ENCODE assay signal across 8 cellular contexts in genomic region chr7:95840953-95841950, GRCh38.
DNase-seq lines count a peak whose midpoint lies in the region; ATAC-seq, FAIRE-seq and TF ChIP-seq lines count a peak whose summit lies in the region.

No MANE protein-coding gene starts in this region.

- CTCF ChIA-PET in H1 (lab: Charles Lee; ENCODE audit: partially characterized antibody): interaction anchor here (0.6 to 9.0 kb wide), 57 partner anchors 11 to 1473 kb away, joined by 3 to 174 read pairs (median 4); partner anchors contain the start of gene DYNC1I1

- no peak overlapping the region for H3K14ac ChIP-seq in H1 (ENCODE audit: insufficient read length)

- H3K23me2 ChIP-seq in H1 (ENCODE audit: low read depth, low read length): no peaks in the 10 kb centered on the region

- POLR2A ChIA-PET in H1 (lab: Charles Lee; ENCODE audit: partially characterized antibody): interaction anchor here (1.4 to 2.3 kb wide), 3 partner anchors 11 to 15 kb away, joined by 5 to 8 read pairs (median 5); no protein-coding TSS in a partner anchor

- H3K79me2 ChIP-seq in KMS-11 (ENCODE audit: insufficient read depth, low read depth) (no peaks in the 10 kb centered on the region), H1 (ENCODE audit: control insufficient read depth in 1 of 2, insufficient read depth in 2 of 2, low read length in 2 of 2) (no peaks in the 10 kb centered on the region)

- no peak overlapping the region for H3K23ac ChIP-seq in H1 (ENCODE audit: insufficient read length)

- 76% methylated on average over 4 of the region's 4 CpGs; no CpG with 5 or more reads in 1 of the 2 experiments for WGBS in H1 (ENCODE audit: extremely low coverage in 1 of 2, insufficient coverage in 1 of 2, insufficient read length in 1 of 2, insufficient replicate concordance in 2 of 2, low coverage in 1 of 2, low lambda C conversion rate in 2 of 2, missing lambda C conversion rate in 1 of 2), 2 experiments

- H4K20me1 ChIP-seq in KMS-11 (ENCODE audit: insufficient read depth) (no peaks in the 10 kb centered on the region), H1 (replicated peaks in 1 of 2; ENCODE audit: control insufficient read depth in 1 of 2, insufficient read depth in 2 of 2, low read length in 2 of 2) (no peaks in the 10 kb centered on the region)

- H3K27me3 ChIP-seq in KMS-11 (ENCODE audit: insufficient read depth, low read depth) (no peaks in the 10 kb centered on the region), H1 (replicated peaks in 1 of 4; ENCODE audit: control insufficient read depth in 3 of 4, extremely low read depth in 1 of 4, insufficient read depth in 3 of 4, low read length in 3 of 4) (no peaks in the 10 kb centered on the region)

- H3K4me1 ChIP-seq in KMS-11 (ENCODE audit: low read depth, poor library complexity, severe bottlenecking) (peaks cover 38% of the 10 kb centered on the region), H1 (replicated peaks in 1 of 4; ENCODE audit: control insufficient read depth in 3 of 4, insufficient read depth in 4 of 4, low read length in 3 of 4) (peaks cover 0 to 9% (median 0%) of the 10 kb centered on the region in 4 experiments; a peak in 3 of 7 replicates)

- no peak overlapping the region for H2BK20ac ChIP-seq in H1 (ENCODE audit: low read length)

- H4K91ac ChIP-seq in H1 (replicated peaks; ENCODE audit: insufficient read length, low read length): no peak overlapping the region

- no peak overlapping the region for H3K56ac ChIP-seq in H1 (replicated peaks; ENCODE audit: insufficient read length, low read depth, low read length)

- H2BK5ac ChIP-seq in H1 (ENCODE audit: low read depth, low read length): peak overlapping the region; percentile 9; the same call in 1 of the 2 replicates

- DNase-seq in GM12891 (ENCODE audit: insufficient read length, low spot score): peak; percentile 5
- no peak for DNase-seq in H1 (ENCODE audit: low read depth in 1 of 2, low spot score in 2 of 2)
- DNase-seq in activated CD4-positive, alpha-beta T cell treated with anti-CD3 and anti-CD28 coated beads for 4 hours: no peak
- DNase-seq in head of caudate nucleus: no peak
- no peak for DNase-seq in HuH-7.5 (ENCODE audit: low spot score)
- no peak for DNase-seq in left ventricle myocardium superior

- no peak overlapping the region for H2BK15ac ChIP-seq in H1 (ENCODE audit: low read length)

- H4K8ac ChIP-seq in H1 (ENCODE audit: extremely low read depth, insufficient read depth, low read length): no peak overlapping the region; the same call in 1 of the 2 replicates

- TF ChIP-seq EP300 in H1 (IDR thresholded peaks at IDR 0.05; ENCODE audit: borderline replicate concordance in 1 of 2, low read depth in 2 of 2, low read length in 2 of 2): no peak

- TF ChIP-seq RAD21 in H1 (IDR thresholded peaks at IDR 0.05 in 1 of 2, conservative IDR thresholded peaks at IDR 0.05 in 1 of 2; ENCODE audit: low read depth in 2 of 2, low read length in 2 of 2): peak in 1 of 2 experiments; percentile 40; a peak in 1 of 4 replicates

- no peak overlapping the region for H3K4ac ChIP-seq in H1 (replicated peaks; ENCODE audit: insufficient read length, low read depth, low read length)

- H2AFZ ChIP-seq in KMS-11 (ENCODE audit: low read depth): no peak overlapping the region
- H2AFZ ChIP-seq in H1 (ENCODE audit: low read length): peak overlapping the region; percentile 72

- no peak overlapping the region for H2BK12ac ChIP-seq in H1 (ENCODE audit: low read depth, low read length)

- FAIRE-seq in GM12891 (lab: Jason Lieb, UNC) (no peak), H1 (lab: Jason Lieb, UNC) (peak; percentile 84)

- no peak overlapping the region for H2AK5ac ChIP-seq in H1 (ENCODE audit: low read depth, low read length)

- H3K4me3 ChIP-seq in KMS-11 (IDR thresholded peaks at IDR 0.05; ENCODE audit: insufficient read depth, low read depth, low read length) (no peak overlapping the region), H1 (ENCODE audit: extremely low read depth in 1 of 4, insufficient read depth in 2 of 4, low read depth in 3 of 4, low read length in 4 of 4) (no peak overlapping the region; a peak in 1 of 8 replicates)

- no peaks in the 10 kb centered on the region for H3K79me1 ChIP-seq in H1 (ENCODE audit: low read depth, low read length)

- intact Hi-C loops in head of caudate nucleus (cut with DNase I) (no loop called here), left ventricle myocardium superior (cut with micrococcal nuclease) (no loop called here)

- H3K18ac ChIP-seq in H1 (ENCODE audit: extremely low read depth, low read length): no peak overlapping the region

- H3K27ac ChIP-seq in KMS-11 (no peak overlapping the region), H1 (ENCODE audit: low read depth, low read length) (no peak overlapping the region)

- TF ChIP-seq CTCF in KMS-11 (conservative IDR thresholded peaks at IDR 0.05; ENCODE audit: low read depth, low read length) (peak; percentile 64), H1 (IDR thresholded peaks at IDR 0.05; ENCODE audit: control extremely low read depth in 1 of 3, insufficient read depth in 1 of 3, low read depth in 1 of 3, low read length in 3 of 3) (peak in 2 of 3 experiments; percentile 58 to 67; a peak in 3 of 4 replicates)

- H3K4me2 ChIP-seq in KMS-11: no peak overlapping the region
- no peak overlapping the region for H3K4me2 ChIP-seq in H1 (ENCODE audit: insufficient read depth in 1 of 2, low read depth in 2 of 2, low read length in 2 of 2)

- H4K5ac ChIP-seq in H1 (ENCODE audit: insufficient read length, low read depth, low read length): no peak overlapping the region

- H3K9me3 ChIP-seq in H1 (ENCODE audit: insufficient read depth in 2 of 2, low read depth in 1 of 2, low read length in 1 of 2): no peaks in the 10 kb centered on the region; a peak in 1 of 4 replicates

- no peak overlapping the region for H2BK120ac ChIP-seq in H1 (replicated peaks; ENCODE audit: low read depth, low read length)

- TF ChIP-seq POLR2A in GM12891 (IDR thresholded peaks at IDR 0.05; ENCODE audit: low read depth, low read length) (no peak), H1 (IDR thresholded peaks at IDR 0.05; ENCODE audit: control extremely low read depth in 1 of 2, low read depth in 2 of 2, low read length in 2 of 2) (no peak)

- no peak overlapping the region for H3K9ac ChIP-seq in KMS-11
- no peak overlapping the region for H3K9ac ChIP-seq in H1 (replicated peaks in 1 of 4; ENCODE audit: extremely low read depth in 1 of 4, low read depth in 3 of 4, low read length in 3 of 4)

- peak; percentile 89 for ATAC-seq in GM21717 (IDR thresholded peaks at IDR 0.05; ENCODE audit: unreplicated experiment)
- ATAC-seq in left ventricle myocardium superior: no peak

- no peaks in the 10 kb centered on the region for H3K36me3 ChIP-seq in KMS-11 (ENCODE audit: insufficient read depth)
- H3K36me3 ChIP-seq in H1 (ENCODE audit: control insufficient read depth in 2 of 4, insufficient read depth in 4 of 4, low read length in 3 of 4): no peaks in the 10 kb centered on the region

TF ChIP-seq in GM12891, 5 proteins besides CTCF, POLR2A, EP300 and RAD21:
- TF ChIP-seq TAF1 (IDR thresholded peaks at IDR 0.05; ENCODE audit: low read depth, low read length) (no peak), PAX5 (IDR thresholded peaks at IDR 0.05; ENCODE audit: insufficient read depth, low read length, severe bottlenecking) (no peak), SPI1 (IDR thresholded peaks at IDR 0.05; ENCODE audit: low read depth, low read length) (peak; percentile 52), POLR2AphosphoS5 (IDR thresholded peaks at IDR 0.05; ENCODE audit: low read depth, low read length) (no peak), POU2F2 (IDR thresholded peaks at IDR 0.05; ENCODE audit: low read depth, low read length) (no peak)
